Comparison of ENCODE assay signal across 1 cellular context in the genomic region with DNA sequence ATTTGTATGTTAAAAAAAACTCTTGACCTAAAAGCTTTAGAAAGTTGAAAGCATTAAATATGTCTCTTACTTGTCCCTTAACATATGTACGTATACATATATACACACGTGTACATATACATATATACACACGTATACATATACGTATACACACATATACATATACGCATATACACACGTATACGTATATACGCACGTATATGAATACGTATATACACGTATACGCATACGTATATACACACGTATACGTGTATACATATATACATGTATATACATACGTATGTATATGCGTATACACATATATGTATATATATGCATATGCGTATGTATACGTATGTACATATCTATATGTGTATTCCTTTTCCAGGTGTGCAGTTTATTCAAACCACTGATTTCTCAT.
TF ChIP-seq lines count a peak whose summit lies in the region.

No MANE protein-coding gene starts in this region.

TF ChIP-seq in K562, 482 proteins besides CTCF, POLR2A, EP300 and RAD21 (continued from another document):
- TF ChIP-seq, protein P1, sequence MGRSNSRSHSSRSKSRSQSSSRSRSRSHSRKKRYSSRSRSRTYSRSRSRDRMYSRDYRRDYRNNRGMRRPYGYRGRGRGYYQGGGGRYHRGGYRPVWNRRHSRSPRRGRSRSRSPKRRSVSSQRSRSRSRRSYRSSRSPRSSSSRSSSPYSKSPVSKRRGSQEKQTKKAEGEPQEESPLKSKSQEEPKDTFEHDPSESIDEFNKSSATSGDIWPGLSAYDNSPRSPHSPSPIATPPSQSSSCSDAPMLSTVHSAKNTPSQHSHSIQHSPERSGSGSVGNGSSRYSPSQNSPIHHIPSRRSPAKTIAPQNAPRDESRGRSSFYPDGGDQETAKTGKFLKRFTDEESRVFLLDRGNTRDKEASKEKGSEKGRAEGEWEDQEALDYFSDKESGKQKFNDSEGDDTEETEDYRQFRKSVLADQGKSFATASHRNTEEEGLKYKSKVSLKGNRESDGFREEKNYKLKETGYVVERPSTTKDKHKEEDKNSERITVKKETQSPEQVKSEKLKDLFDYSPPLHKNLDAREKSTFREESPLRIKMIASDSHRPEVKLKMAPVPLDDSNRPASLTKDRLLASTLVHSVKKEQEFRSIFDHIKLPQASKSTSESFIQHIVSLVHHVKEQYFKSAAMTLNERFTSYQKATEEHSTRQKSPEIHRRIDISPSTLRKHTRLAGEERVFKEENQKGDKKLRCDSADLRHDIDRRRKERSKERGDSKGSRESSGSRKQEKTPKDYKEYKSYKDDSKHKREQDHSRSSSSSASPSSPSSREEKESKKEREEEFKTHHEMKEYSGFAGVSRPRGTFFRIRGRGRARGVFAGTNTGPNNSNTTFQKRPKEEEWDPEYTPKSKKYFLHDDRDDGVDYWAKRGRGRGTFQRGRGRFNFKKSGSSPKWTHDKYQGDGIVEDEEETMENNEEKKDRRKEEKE (IDR thresholded peaks at IDR 0.05; ENCODE audit: borderline replicate concordance in 1 of 2, control insufficient read depth in 1 of 2, low read depth in 2 of 2, low read length in 1 of 2) = no peak
- TF ChIP-seq, protein P2, sequence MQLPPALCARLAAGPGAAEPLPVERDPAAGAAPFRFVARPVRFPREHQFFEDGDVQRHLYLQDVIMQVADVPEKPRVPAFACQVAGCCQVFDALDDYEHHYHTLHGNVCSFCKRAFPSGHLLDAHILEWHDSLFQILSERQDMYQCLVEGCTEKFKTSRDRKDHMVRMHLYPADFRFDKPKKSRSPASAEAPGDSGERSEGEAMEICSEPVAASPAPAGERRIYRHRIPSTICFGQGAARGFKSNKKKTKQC (CRISPR knock-in tag; IDR thresholded peaks at IDR 0.05) = no peak
- TF ChIP-seq MXI1 (IDR thresholded peaks at IDR 0.05; ENCODE audit: low read depth, low read length) (no peak), RCOR1 (IDR thresholded peaks at IDR 0.05; ENCODE audit: borderline replicate concordance in 1 of 2, low read depth in 2 of 2, low read length in 2 of 2) (no peak), GABPB2 (CRISPR knock-in tag; conservative IDR thresholded peaks at IDR 0.05) (peak; percentile 96), CBFA2T3 (IDR thresholded peaks at IDR 0.05) (no peak), HEY1 (CRISPR knock-in tag; IDR thresholded peaks at IDR 0.05; ENCODE audit: borderline replicate concordance) (no peak), ZNF174 (CRISPR knock-in tag; IDR thresholded peaks at IDR 0.05) (peak; percentile 82; the same call in 1 of the 2 replicates), ZNF253 (CRISPR knock-in tag; conservative IDR thresholded peaks at IDR 0.05) (peak; percentile 70; the same call in 1 of the 2 replicates), ZNF408 (CRISPR knock-in tag; IDR thresholded peaks at IDR 0.05; ENCODE audit: low read depth) (peak; percentile 97), HOXB6 (CRISPR knock-in tag; IDR thresholded peaks at IDR 0.05; ENCODE audit: borderline replicate concordance) (peak; percentile 94), NR2F6 (CRISPR knock-in tag; IDR thresholded peaks at IDR 0.05) (peak; percentile 94), SLC30A9 (CRISPR knock-in tag; IDR thresholded peaks at IDR 0.05) (peak; percentile 96), ZNF79 (CRISPR knock-in tag; IDR thresholded peaks at IDR 0.05; ENCODE audit: low read depth) (peak; percentile 69; the same call in 1 of the 2 replicates), PTRF (tag; IDR thresholded peaks at IDR 0.05) (peak; percentile 17; the same call in 1 of the 2 replicates), JUNB (CRISPR knock-in tag; conservative IDR thresholded peaks at IDR 0.05) (peak; percentile 70), ZFPM2 (CRISPR knock-in tag; IDR thresholded peaks at IDR 0.05) (0 out of 2 replicates have a peak, but pooled peaks have one; percentile 75), HIVEP1 (CRISPR knock-in tag; IDR thresholded peaks at IDR 0.05) (0 out of 2 replicates have a peak, but pooled peaks have one; percentile 46)
- TF ChIP-seq, protein P3, sequence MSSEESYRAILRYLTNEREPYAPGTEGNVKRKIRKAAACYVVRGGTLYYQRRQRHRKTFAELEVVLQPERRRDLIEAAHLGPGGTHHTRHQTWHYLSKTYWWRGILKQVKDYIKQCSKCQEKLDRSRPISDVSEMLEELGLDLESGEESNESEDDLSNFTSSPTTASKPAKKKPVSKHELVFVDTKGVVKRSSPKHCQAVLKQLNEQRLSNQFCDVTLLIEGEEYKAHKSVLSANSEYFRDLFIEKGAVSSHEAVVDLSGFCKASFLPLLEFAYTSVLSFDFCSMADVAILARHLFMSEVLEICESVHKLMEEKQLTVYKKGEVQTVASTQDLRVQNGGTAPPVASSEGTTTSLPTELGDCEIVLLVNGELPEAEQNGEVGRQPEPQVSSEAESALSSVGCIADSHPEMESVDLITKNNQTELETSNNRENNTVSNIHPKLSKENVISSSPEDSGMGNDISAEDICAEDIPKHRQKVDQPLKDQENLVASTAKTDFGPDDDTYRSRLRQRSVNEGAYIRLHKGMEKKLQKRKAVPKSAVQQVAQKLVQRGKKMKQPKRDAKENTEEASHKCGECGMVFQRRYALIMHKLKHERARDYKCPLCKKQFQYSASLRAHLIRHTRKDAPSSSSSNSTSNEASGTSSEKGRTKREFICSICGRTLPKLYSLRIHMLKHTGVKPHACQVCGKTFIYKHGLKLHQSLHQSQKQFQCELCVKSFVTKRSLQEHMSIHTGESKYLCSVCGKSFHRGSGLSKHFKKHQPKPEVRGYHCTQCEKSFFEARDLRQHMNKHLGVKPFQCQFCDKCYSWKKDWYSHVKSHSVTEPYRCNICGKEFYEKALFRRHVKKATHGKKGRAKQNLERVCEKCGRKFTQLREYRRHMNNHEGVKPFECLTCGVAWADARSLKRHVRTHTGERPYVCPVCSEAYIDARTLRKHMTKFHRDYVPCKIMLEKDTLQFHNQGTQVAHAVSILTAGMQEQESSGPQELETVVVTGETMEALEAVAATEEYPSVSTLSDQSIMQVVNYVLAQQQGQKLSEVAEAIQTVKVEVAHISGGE (CRISPR knock-in tag; IDR thresholded peaks at IDR 0.05) = peak in 1 of 3 experiments; percentile 81; a peak in 2 of 6 replicates
- TF ChIP-seq, protein P4, sequence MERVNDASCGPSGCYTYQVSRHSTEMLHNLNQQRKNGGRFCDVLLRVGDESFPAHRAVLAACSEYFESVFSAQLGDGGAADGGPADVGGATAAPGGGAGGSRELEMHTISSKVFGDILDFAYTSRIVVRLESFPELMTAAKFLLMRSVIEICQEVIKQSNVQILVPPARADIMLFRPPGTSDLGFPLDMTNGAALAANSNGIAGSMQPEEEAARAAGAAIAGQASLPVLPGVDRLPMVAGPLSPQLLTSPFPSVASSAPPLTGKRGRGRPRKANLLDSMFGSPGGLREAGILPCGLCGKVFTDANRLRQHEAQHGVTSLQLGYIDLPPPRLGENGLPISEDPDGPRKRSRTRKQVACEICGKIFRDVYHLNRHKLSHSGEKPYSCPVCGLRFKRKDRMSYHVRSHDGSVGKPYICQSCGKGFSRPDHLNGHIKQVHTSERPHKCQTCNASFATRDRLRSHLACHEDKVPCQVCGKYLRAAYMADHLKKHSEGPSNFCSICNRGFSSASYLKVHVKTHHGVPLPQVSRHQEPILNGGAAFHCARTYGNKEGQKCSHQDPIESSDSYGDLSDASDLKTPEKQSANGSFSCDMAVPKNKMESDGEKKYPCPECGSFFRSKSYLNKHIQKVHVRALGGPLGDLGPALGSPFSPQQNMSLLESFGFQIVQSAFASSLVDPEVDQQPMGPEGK (CRISPR knock-in tag; IDR thresholded peaks at IDR 0.05; ENCODE audit: borderline replicate concordance) = peak; percentile 75; the same call in 1 of the 2 replicates
